In the genomic region with DNA sequence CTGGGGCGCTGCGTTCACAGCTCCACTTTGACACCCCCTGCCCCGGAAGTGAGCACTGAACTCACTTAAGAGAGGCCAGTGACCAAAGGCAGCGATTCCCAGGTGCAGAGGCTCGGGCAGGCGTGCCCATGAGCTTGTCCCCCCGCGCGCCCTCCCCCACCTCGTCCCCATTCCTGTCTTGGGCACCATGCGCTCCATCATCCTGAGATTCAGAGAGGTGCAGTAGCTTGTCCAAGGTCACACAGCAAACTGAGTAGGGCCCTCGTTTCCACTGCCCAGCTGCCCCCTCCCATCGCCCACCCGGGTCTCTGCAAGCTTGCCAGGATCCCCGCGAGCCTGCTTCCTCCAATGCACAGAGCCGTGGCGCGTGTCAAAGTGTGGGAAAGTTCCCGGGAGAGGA, we compare ENCODE assay signal across 16 cellular contexts.
DNase-seq lines count a peak whose midpoint lies in the region; ATAC-seq and TF ChIP-seq lines count a peak whose summit lies in the region.
"Had no signal": no experiment of that assay in that cellular context is flagged by ENCODE, and none has a peak within 500 bp of the region (broad histone marks: within the 10 kb centered on the region; RNA-seq: fewer than 3 reads in every experiment).

No MANE protein-coding gene starts in this region.

- WGBS in ectodermal cell, 2 experiments = 37 to 38% methylated on average over 20 of the region's 20 CpGs

- H3K9me3 ChIP-seq in BE2C (no peaks in the 10 kb centered on the region; the same call in 1 of the 2 replicates), HUES48 (ENCODE audit: control insufficient read depth, insufficient read depth, low read length) (no peaks in the 10 kb centered on the region), ectodermal cell (ENCODE audit: control insufficient read depth, low read length) (no peaks in the 10 kb centered on the region), mucosa of rectum (ENCODE audit: control insufficient read depth in 2 of 2, low read length in 2 of 2) (no peaks in the 10 kb centered on the region)
- H3K9me3 ChIP-seq: spleen, testis had no signal

- H3K27ac ChIP-seq in HUES48 (ENCODE audit: low read depth, low read length) (no peak overlapping the region), ectodermal cell (ENCODE audit: insufficient read depth, low read depth, low read length, poor library complexity, severe bottlenecking) (no peak overlapping the region), mucosa of rectum (ENCODE audit: low read depth in 2 of 2, low read length in 2 of 2) (no peak overlapping the region)
- H3K27ac ChIP-seq: spleen, testis had no signal

- H3K4me1 ChIP-seq in BE2C = peaks cover 3% of the 10 kb centered on the region; the same call in 1 of the 2 replicates
- H3K4me1 ChIP-seq in HUES48 (ENCODE audit: control insufficient read depth, insufficient read depth, low read length) = peaks cover 39% of the 10 kb centered on the region
- H3K4me1 ChIP-seq in ectodermal cell (ENCODE audit: control insufficient read depth, insufficient read depth, low read length) = peaks cover 40% of the 10 kb centered on the region
- peaks cover 18 to 19% of the 10 kb centered on the region in 2 donors for H3K4me1 ChIP-seq in mucosa of rectum (ENCODE audit: control insufficient read depth in 2 of 2, insufficient read depth in 2 of 2, low read length in 2 of 2)

- H3K4me3 ChIP-seq in BE2C (ENCODE audit: low read depth, low read length) = peak overlapping the region; percentile 43; the same call in 1 of the 2 replicates
- H3K4me3 ChIP-seq in HUES48 (ENCODE audit: low read depth, low read length) = peak overlapping the region; percentile 72
- H3K4me3 ChIP-seq in ectodermal cell (ENCODE audit: insufficient read depth, low read depth, low read length) = peak overlapping the region; percentile 42
- H3K4me3 ChIP-seq in mucosa of rectum (ENCODE audit: low read length in 2 of 2) = peak overlapping the region; percentile 41 to 43
- H3K4me3 ChIP-seq: lung had no signal

- no peak for ATAC-seq in GM21423 (IDR thresholded peaks at IDR 0.05; ENCODE audit: unreplicated experiment)
- ATAC-seq: activated CD4-positive, alpha-beta T cell treated with anti-CD3 and anti-CD28 coated beads for 36 hours; activated naive CD8-positive, alpha-beta T cell treated with anti-CD3 and anti-CD28 coated beads, Interleukin-2, amount 50 U/mL, for 24 hours; esophagus mucosa had no signal

- H3K27me3 ChIP-seq in BE2C (peaks cover 20% of the 10 kb centered on the region), HUES48 (ENCODE audit: control insufficient read depth, insufficient read depth, low read length) (peaks cover 57% of the 10 kb centered on the region), ectodermal cell (ENCODE audit: control insufficient read depth, insufficient read depth, low read length, poor library complexity, severe bottlenecking) (peaks cover 62% of the 10 kb centered on the region), mucosa of rectum (ENCODE audit: control insufficient read depth in 2 of 2, insufficient read depth in 2 of 2, low read length in 2 of 2) (peaks cover 13 to 24% of the 10 kb centered on the region in 2 donors)
- H3K27me3 ChIP-seq: testis had no signal

- no peaks in the 10 kb centered on the region for H3K36me3 ChIP-seq in BE2C
- H3K36me3 ChIP-seq in HUES48 (ENCODE audit: control insufficient read depth, insufficient read depth, low read length) = no peaks in the 10 kb centered on the region
- no peaks in the 10 kb centered on the region for H3K36me3 ChIP-seq in ectodermal cell (ENCODE audit: control insufficient read depth, insufficient read depth, low read length)
- no peaks in the 10 kb centered on the region for H3K36me3 ChIP-seq in mucosa of rectum (ENCODE audit: control insufficient read depth in 2 of 2, insufficient read depth in 2 of 2, low read length in 2 of 2)
- H3K36me3 ChIP-seq: spleen had no signal

- no peak overlapping the region for H3K9ac ChIP-seq in HUES48 (ENCODE audit: low read depth, low read length)
- no peak overlapping the region for H3K9ac ChIP-seq in mucosa of rectum (ENCODE audit: low read depth in 1 of 2, low read length in 2 of 2)

- DNase-seq in BE2C (no peak), midbrain (lab: John Stamatoyannopoulos, UW) (no peak), GM19240 (ENCODE audit: insufficient read length, low spot score) (no peak)
- no peak for DNase-seq in activated CD4-positive, alpha-beta T cell treated with anti-CD3 and anti-CD28 coated beads for 1 hour
- DNase-seq: activated CD4-positive, alpha-beta T cell treated with anti-CD3 and anti-CD28 coated beads for 36 hours; activated naive CD8-positive, alpha-beta T cell treated with anti-CD3 and anti-CD28 coated beads, Interleukin-2, amount 50 U/mL, for 24 hours; NCI-H2081; spleen; T-helper 1 cell; testis had no signal

- no peak for TF ChIP-seq CTCF in BE2C (IDR thresholded peaks at IDR 0.05; ENCODE audit: low read depth, low read length)
